ENCODE assay signal across 1 cellular context in genomic region chr17:37490022-37490587, GRCh38.
TF ChIP-seq lines count a peak whose summit lies in the region.

No MANE protein-coding gene starts in this region.

TF ChIP-seq in HepG2, 621 proteins besides CTCF, POLR2A, EP300 and RAD21 (continued from another document and continues in another):
- TF ChIP-seq PBX3 (CRISPR knock-in tag; IDR thresholded peaks at IDR 0.05; ENCODE audit: borderline replicate concordance) (no peak), ZNF564 (CRISPR knock-in tag; IDR thresholded peaks at IDR 0.05) (no peak), ZNF207 (IDR thresholded peaks at IDR 0.05; ENCODE audit: borderline replicate concordance) (no peak), ZNF138 (CRISPR knock-in tag; IDR thresholded peaks at IDR 0.05; ENCODE audit: low read depth) (no peak), WIZ (CRISPR knock-in tag; IDR thresholded peaks at IDR 0.05) (no peak), ZNF770 (CRISPR knock-in tag; IDR thresholded peaks at IDR 0.05) (no peak; the same call in 1 of the 2 replicates), HHEX (CRISPR knock-in tag; IDR thresholded peaks at IDR 0.05) (no peak), ZBTB26 (CRISPR knock-in tag; IDR thresholded peaks at IDR 0.05; ENCODE audit: borderline replicate concordance) (no peak), ZNF709 (CRISPR knock-in tag; IDR thresholded peaks at IDR 0.05) (no peak), E2F2 (CRISPR knock-in tag; IDR thresholded peaks at IDR 0.05; ENCODE audit: borderline replicate concordance) (no peak), ZNF3 (CRISPR knock-in tag; IDR thresholded peaks at IDR 0.05) (no peak), ARID2 (CRISPR knock-in tag; IDR thresholded peaks at IDR 0.05; ENCODE audit: borderline replicate concordance) (no peak), FOXO4 (CRISPR knock-in tag; conservative IDR thresholded peaks at IDR 0.05) (no peak), NFYB (CRISPR knock-in tag; IDR thresholded peaks at IDR 0.05) (no peak), SPEN (CRISPR knock-in tag; IDR thresholded peaks at IDR 0.05; ENCODE audit: low read depth) (no peak), AGO2 (optimal IDR thresholded peaks at IDR 0.05; ENCODE audit: low read depth, low read length) (peak; percentile 21), KMT2A (CRISPR knock-in tag; IDR thresholded peaks at IDR 0.05) (peak; percentile 83), ZFP41 (CRISPR knock-in tag; IDR thresholded peaks at IDR 0.05; ENCODE audit: borderline replicate concordance) (no peak), SIN3B (IDR thresholded peaks at IDR 0.05; ENCODE audit: low read length) (no peak), TBP (CRISPR knock-in tag; IDR thresholded peaks at IDR 0.05) (no peak), ZMAT3 (CRISPR knock-in tag; conservative IDR thresholded peaks at IDR 0.05) (no peak), FOSL2 (CRISPR knock-in tag; IDR thresholded peaks at IDR 0.05) (no peak), CENPT (CRISPR knock-in tag; IDR thresholded peaks at IDR 0.05; ENCODE audit: low read depth) (no peak), ZNF589 (CRISPR knock-in tag; conservative IDR thresholded peaks at IDR 0.05) (no peak), MYC (CRISPR knock-in tag; IDR thresholded peaks at IDR 0.05; ENCODE audit: borderline replicate concordance) (peak; percentile 37; the same call in 1 of the 2 replicates), ZNF577 (CRISPR knock-in tag; IDR thresholded peaks at IDR 0.05; ENCODE audit: borderline replicate concordance, low read depth) (no peak), ZNF160 (CRISPR knock-in tag; IDR thresholded peaks at IDR 0.05) (0 out of 2 replicates have a peak, but pooled peaks have one; percentile 23), ZNF772 (CRISPR knock-in tag; IDR thresholded peaks at IDR 0.05) (no peak), CEBPG (CRISPR knock-in tag; IDR thresholded peaks at IDR 0.05) (no peak)
- TF ChIP-seq, protein P1, sequence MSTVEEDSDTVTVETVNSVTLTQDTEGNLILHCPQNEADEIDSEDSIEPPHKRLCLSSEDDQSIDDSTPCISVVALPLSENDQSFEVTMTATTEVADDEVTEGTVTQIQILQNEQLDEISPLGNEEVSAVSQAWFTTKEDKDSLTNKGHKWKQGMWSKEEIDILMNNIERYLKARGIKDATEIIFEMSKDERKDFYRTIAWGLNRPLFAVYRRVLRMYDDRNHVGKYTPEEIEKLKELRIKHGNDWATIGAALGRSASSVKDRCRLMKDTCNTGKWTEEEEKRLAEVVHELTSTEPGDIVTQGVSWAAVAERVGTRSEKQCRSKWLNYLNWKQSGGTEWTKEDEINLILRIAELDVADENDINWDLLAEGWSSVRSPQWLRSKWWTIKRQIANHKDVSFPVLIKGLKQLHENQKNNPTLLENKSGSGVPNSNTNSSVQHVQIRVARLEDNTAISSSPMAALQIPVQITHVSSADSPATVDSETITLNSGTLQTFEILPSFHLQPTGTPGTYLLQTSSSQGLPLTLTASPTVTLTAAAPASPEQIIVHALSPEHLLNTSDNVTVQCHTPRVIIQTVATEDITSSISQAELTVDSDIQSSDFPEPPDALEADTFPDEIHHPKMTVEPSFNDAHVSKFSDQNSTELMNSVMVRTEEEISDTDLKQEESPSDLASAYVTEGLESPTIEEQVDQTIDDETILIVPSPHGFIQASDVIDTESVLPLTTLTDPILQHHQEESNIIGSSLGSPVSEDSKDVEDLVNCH (CRISPR knock-in tag; IDR thresholded peaks at IDR 0.05), result no peak
- TF ChIP-seq, protein P2, sequence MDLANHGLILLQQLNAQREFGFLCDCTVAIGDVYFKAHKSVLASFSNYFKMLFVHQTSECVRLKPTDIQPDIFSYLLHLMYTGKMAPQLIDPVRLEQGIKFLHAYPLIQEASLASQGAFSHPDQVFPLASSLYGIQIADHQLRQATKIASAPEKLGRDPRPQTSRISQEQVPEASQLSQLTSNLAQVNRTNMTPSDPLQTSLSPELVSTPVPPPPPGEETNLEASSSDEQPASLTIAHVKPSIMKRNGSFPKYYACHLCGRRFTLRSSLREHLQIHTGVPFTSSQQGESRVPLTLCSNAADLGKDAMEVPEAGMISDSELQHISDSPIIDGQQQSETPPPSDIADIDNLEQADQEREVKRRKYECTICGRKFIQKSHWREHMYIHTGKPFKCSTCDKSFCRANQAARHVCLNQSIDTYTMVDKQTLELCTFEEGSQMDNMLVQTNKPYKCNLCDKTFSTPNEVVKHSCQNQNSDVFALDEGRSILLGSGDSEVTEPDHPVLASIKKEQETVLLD (CRISPR knock-in tag; IDR thresholded peaks at IDR 0.05; ENCODE audit: low read depth), result peak; percentile 15; the same call in 1 of the 2 replicates
- TF ChIP-seq, protein P3, sequence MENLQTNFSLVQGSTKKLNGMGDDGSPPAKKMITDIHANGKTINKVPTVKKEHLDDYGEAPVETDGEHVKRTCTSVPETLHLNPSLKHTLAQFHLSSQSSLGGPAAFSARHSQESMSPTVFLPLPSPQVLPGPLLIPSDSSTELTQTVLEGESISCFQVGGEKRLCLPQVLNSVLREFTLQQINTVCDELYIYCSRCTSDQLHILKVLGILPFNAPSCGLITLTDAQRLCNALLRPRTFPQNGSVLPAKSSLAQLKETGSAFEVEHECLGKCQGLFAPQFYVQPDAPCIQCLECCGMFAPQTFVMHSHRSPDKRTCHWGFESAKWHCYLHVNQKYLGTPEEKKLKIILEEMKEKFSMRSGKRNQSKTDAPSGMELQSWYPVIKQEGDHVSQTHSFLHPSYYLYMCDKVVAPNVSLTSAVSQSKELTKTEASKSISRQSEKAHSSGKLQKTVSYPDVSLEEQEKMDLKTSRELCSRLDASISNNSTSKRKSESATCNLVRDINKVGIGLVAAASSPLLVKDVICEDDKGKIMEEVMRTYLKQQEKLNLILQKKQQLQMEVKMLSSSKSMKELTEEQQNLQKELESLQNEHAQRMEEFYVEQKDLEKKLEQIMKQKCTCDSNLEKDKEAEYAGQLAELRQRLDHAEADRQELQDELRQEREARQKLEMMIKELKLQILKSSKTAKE (CRISPR knock-in tag; IDR thresholded peaks at IDR 0.05; ENCODE audit: borderline replicate concordance), result no peak
- TF ChIP-seq, protein P4, sequence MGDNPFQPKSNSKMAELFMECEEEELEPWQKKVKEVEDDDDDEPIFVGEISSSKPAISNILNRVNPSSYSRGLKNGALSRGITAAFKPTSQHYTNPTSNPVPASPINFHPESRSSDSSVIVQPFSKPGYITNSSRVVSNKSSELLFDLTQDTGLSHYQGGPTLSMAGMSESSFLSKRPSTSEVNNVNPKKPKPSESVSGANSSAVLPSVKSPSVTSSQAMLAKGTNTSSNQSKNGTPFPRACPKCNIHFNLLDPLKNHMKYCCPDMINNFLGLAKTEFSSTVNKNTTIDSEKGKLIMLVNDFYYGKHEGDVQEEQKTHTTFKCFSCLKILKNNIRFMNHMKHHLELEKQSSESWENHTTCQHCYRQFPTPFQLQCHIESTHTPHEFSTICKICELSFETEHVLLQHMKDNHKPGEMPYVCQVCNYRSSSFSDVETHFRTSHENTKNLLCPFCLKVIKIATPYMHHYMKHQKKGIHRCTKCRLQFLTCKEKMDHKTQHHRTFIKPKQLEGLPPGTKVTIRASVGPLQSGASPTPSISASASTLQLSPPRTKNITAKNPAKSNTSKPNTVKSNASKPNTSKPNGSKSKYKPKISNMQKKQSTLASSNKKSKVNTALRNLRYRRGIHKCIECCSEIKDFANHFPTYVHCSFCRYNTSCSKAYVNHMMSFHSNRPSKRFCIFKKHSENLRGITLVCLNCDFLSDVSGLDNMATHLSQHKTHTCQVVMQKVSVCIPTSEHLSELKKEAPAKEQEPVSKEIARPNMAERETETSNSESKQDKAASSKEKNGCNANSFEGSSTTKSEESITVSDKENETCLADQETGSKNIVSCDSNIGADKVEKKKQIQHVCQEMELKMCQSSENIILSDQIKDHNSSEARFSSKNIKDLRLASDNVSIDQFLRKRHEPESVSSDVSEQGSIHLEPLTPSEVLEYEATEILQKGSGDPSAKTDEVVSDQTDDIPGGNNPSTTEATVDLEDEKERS (CRISPR knock-in tag; IDR thresholded peaks at IDR 0.05), result no peak
- TF ChIP-seq, protein P5, sequence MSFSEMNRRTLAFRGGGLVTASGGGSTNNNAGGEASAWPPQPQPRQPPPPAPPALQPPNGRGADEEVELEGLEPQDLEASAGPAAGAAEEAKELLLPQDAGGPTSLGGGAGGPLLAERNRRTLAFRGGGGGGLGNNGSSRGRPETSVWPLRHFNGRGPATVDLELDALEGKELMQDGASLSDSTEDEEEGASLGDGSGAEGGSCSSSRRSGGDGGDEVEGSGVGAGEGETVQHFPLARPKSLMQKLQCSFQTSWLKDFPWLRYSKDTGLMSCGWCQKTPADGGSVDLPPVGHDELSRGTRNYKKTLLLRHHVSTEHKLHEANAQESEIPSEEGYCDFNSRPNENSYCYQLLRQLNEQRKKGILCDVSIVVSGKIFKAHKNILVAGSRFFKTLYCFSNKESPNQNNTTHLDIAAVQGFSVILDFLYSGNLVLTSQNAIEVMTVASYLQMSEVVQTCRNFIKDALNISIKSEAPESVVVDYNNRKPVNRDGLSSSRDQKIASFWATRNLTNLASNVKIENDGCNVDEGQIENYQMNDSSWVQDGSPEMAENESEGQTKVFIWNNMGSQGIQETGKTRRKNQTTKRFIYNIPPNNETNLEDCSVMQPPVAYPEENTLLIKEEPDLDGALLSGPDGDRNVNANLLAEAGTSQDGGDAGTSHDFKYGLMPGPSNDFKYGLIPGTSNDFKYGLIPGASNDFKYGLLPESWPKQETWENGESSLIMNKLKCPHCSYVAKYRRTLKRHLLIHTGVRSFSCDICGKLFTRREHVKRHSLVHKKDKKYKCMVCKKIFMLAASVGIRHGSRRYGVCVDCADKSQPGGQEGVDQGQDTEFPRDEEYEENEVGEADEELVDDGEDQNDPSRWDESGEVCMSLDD (CRISPR knock-in tag; IDR thresholded peaks at IDR 0.05; ENCODE audit: borderline replicate concordance), result no peak
- TF ChIP-seq, protein P6, sequence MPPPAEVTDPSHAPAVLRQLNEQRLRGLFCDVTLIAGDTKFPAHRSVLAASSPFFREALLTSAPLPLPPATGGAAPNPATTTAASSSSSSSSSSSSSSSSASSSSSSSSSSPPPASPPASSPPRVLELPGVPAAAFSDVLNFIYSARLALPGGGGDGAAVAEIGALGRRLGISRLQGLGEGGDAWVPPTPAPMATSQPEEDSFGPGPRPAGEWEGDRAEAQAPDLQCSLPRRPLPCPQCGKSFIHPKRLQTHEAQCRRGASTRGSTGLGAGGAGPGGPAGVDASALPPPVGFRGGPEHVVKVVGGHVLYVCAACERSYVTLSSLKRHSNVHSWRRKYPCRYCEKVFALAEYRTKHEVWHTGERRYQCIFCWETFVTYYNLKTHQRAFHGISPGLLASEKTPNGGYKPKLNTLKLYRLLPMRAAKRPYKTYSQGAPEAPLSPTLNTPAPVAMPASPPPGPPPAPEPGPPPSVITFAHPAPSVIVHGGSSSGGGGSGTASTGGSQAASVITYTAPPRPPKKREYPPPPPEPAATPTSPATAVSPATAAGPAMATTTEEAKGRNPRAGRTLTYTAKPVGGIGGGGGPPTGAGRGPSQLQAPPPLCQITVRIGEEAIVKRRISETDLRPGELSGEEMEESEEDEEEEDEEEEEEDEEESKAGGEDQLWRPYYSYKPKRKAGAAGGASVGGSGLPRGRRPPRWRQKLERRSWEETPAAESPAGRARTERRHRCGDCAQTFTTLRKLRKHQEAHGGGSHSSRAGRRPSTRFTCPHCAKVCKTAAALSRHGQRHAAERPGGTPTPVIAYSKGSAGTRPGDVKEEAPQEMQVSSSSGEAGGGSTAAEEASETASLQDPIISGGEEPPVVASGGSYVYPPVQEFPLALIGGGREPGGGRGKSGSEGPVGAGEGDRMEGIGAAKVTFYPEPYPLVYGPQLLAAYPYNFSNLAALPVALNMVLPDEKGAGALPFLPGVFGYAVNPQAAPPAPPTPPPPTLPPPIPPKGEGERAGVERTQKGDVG (CRISPR knock-in tag; IDR thresholded peaks at IDR 0.05; ENCODE audit: borderline replicate concordance), result no peak
